8 cellular contexts compared by ENCODE assay signal in the genomic region with DNA sequence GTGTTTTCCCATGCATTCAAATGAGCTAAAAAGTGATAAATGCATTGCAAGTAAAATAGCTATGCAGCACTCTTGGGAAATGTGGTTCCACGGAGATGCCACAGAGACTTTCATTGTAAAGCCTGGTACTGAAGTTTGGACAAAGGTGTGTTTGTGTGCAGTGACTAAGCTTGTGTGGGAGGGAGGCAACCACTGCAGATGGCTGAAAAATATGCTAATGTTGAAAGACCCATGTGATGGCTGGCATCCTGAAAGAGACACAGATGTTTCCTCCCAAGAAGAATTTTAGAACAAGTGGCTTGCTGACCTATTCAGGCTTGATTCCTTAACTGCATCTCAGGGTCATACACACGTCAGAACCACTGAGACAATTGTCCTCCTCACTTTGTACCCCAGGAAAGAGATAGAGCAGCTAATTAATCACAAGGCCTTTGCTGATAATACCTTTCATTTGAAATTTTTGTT.
DNase-seq lines count a peak whose midpoint lies in the region; ATAC-seq and TF ChIP-seq lines count a peak whose summit lies in the region.

No MANE protein-coding gene starts in this region.

- H3K9ac ChIP-seq in BLaER1 (peak overlapping the region; percentile 84), neural progenitor cell (no peak overlapping the region)

- no peaks in the 10 kb centered on the region for H3K36me3 ChIP-seq in BLaER1
- H3K36me3 ChIP-seq in neural progenitor cell = no peaks in the 10 kb centered on the region
- H3K36me3 ChIP-seq in left ventricle myocardium inferior = no peaks in the 10 kb centered on the region

- no peaks in the 10 kb centered on the region for H3K79me2 ChIP-seq in neural progenitor cell (ENCODE audit: low read depth)

- H3K4me3 ChIP-seq in BLaER1 = peak overlapping the region; percentile 42; the same call in 1 of the 2 replicates
- no peak overlapping the region for H3K4me3 ChIP-seq in neural progenitor cell
- H3K4me3 ChIP-seq in left ventricle myocardium inferior = no peak overlapping the region

- H3K4me3 Mint-ChIP-seq in activated naive CD4-positive, alpha-beta T cell treated with anti-CD3 and anti-CD28 coated beads for 36 hours = no peak overlapping the region
- no peak overlapping the region for H3K4me3 Mint-ChIP-seq in neural progenitor cell

- H3K4me1 ChIP-seq in BLaER1 = peaks cover 78% of the 10 kb centered on the region
- H3K4me1 ChIP-seq in neural progenitor cell = no peaks in the 10 kb centered on the region
- H3K4me1 ChIP-seq in left ventricle myocardium inferior = no peaks in the 10 kb centered on the region

- no peaks in the 10 kb centered on the region for H3K27me3 Mint-ChIP-seq in activated naive CD4-positive, alpha-beta T cell treated with anti-CD3 and anti-CD28 coated beads for 36 hours (ENCODE audit: low read depth)
- H3K27me3 Mint-ChIP-seq in neural progenitor cell (ENCODE audit: insufficient read depth, low read depth) = no peaks in the 10 kb centered on the region

- DNase-seq in activated naive CD4-positive, alpha-beta T cell treated with anti-CD3 and anti-CD28 coated beads for 36 hours = peak; percentile 64
- no peak for DNase-seq in neural progenitor cell (ENCODE audit: low spot score)
- no peak for DNase-seq in NOMO-1 treated with DMSO at 0.1 percent for 48 hours (lab: John Stamatoyannopoulos, UW; ENCODE audit: unreplicated experiment)
- DNase-seq in left ventricle myocardium inferior = no peak
- no peak for DNase-seq in GF-D8 (lab: John Stamatoyannopoulos, UW)

- CTCF ChIA-PET in activated naive CD4-positive, alpha-beta T cell treated with anti-CD3 and anti-CD28 coated beads for 36 hours (lab: Charles Lee) = interaction anchor here (0.8 to 2.6 kb wide), 8 partner anchors 9 to 564 kb away, joined by 3 to 21 read pairs (median 4); no protein-coding TSS in a partner anchor

- H3K27ac ChIP-seq in BLaER1 (peak overlapping the region; percentile 98), neural progenitor cell (no peak overlapping the region), left ventricle myocardium inferior (replicated peaks) (no peak overlapping the region)

- peak overlapping the region; percentile 32 for H2AFZ ChIP-seq in neural progenitor cell (replicated peaks)

- peak overlapping the region; percentile 77 for H3K4me2 ChIP-seq in BLaER1
- H3K4me2 ChIP-seq in neural progenitor cell = no peak overlapping the region

- H3K9me3 ChIP-seq in BLaER1 (no peaks in the 10 kb centered on the region), neural progenitor cell (ENCODE audit: low read depth) (no peaks in the 10 kb centered on the region), left ventricle myocardium inferior (replicated peaks) (no peaks in the 10 kb centered on the region)

- ATAC-seq in GM21360 (IDR thresholded peaks at IDR 0.05; ENCODE audit: unreplicated experiment) (peak; percentile 72), HG03521 (IDR thresholded peaks at IDR 0.05; ENCODE audit: unreplicated experiment) (peak; percentile 66)

- no peaks in the 10 kb centered on the region for H3F3A ChIP-seq in neural progenitor cell (ENCODE audit: low read depth)

- no peaks in the 10 kb centered on the region for H3K27me3 ChIP-seq in BLaER1
- no peaks in the 10 kb centered on the region for H3K27me3 ChIP-seq in neural progenitor cell
- H3K27me3 ChIP-seq in left ventricle myocardium inferior (ENCODE audit: low read depth) = no peaks in the 10 kb centered on the region

- H4K20me1 ChIP-seq in BLaER1 (no peaks in the 10 kb centered on the region), neural progenitor cell (ENCODE audit: low read depth) (no peaks in the 10 kb centered on the region)

- H3K36me3 Mint-ChIP-seq in activated naive CD4-positive, alpha-beta T cell treated with anti-CD3 and anti-CD28 coated beads for 36 hours (ENCODE audit: low read depth) = no peaks in the 10 kb centered on the region
- no peaks in the 10 kb centered on the region for H3K36me3 Mint-ChIP-seq in neural progenitor cell

- H3K4me1 Mint-ChIP-seq in activated naive CD4-positive, alpha-beta T cell treated with anti-CD3 and anti-CD28 coated beads for 36 hours (ENCODE audit: low read depth) = peaks cover 54% of the 10 kb centered on the region
- H3K4me1 Mint-ChIP-seq in neural progenitor cell = peaks cover 19% of the 10 kb centered on the region

- intact Hi-C loops in activated naive CD4-positive, alpha-beta T cell treated with anti-CD3 and anti-CD28 coated beads for 36 hours (cut with micrococcal nuclease) = loop anchor here (1.0 kb wide), 2 partner anchors 16 to 48 kb away; no protein-coding TSS in a partner anchor
- intact Hi-C loops in left ventricle myocardium inferior (cut with micrococcal nuclease) = no loop called here

- TF ChIP-seq CTCF in neural progenitor cell (IDR thresholded peaks at IDR 0.05) (no peak), left ventricle myocardium inferior (IDR thresholded peaks at IDR 0.05; ENCODE audit: borderline replicate concordance) (no peak)

- no peaks in the 10 kb centered on the region for H3K9me3 Mint-ChIP-seq in activated naive CD4-positive, alpha-beta T cell treated with anti-CD3 and anti-CD28 coated beads for 36 hours
- H3K9me3 Mint-ChIP-seq in neural progenitor cell = no peaks in the 10 kb centered on the region

- H3K27ac Mint-ChIP-seq in activated naive CD4-positive, alpha-beta T cell treated with anti-CD3 and anti-CD28 coated beads for 36 hours = no peak overlapping the region
- no peak overlapping the region for H3K27ac Mint-ChIP-seq in neural progenitor cell
